In genomic region chr15:47513496-47513895, GRCh38 we compare ENCODE assay signal across 12 cellular contexts.
"Had no signal": no experiment of that assay in that cellular context is flagged by ENCODE, and none has a peak within 500 bp of the region (broad histone marks: within the 10 kb centered on the region; RNA-seq: fewer than 3 reads in every experiment).

No MANE protein-coding gene starts in this region.

- H3K27me3 ChIP-seq: transverse colon had no signal

- DNase-seq: activated CD4-positive, alpha-beta T cell treated with anti-CD3 and anti-CD28 coated beads, Interleukin-2, amount 50 U/mL, for 1 hour; activated CD8-positive, alpha-beta memory T cell treated with anti-CD3 and anti-CD28 coated beads for 24 hours; activated naive CD8-positive, alpha-beta T cell treated with anti-CD3 and anti-CD28 coated beads, Interleukin-2, amount 10 ng/mL, durations not matched to agents 7 days and 5 days; glutamatergic neuron; kidney glomerular epithelial cell; nucleus accumbens; stimulated activated CD4-positive, alpha-beta T cell treated with anti-CD3 and anti-CD28 coated beads, Interleukin-4, amount 100 ng/mL, for 24 hours; stimulated activated naive CD4-positive, alpha-beta T cell; substantia nigra; transverse colon had no signal

- H3K9me3 ChIP-seq: transverse colon had no signal

- H3K4me3 ChIP-seq: transverse colon had no signal

- ATAC-seq: activated CD4-positive, CD25-positive, alpha-beta regulatory T cell treated with anti-CD3 and anti-CD28 coated beads, Interleukin-2, amount 50 U/mL, for 24 hours; natural killer cell treated with Interleukin-12 subunit alpha and Interleukin-12 subunit beta and Interleukin-15 and Interleukin-18, amount 100 ng/mL, for 72 hours had no signal

- H3K27ac ChIP-seq: transverse colon had no signal

- H3K36me3 ChIP-seq: transverse colon had no signal
